9 cellular contexts compared by ENCODE assay signal in genomic region chr15:41285285-41285684, GRCh38. TPM values are rescaled to one million over a fixed set of nuclear protein-coding genes. Genes with fewer than 3 reads are reported as not detected.
DNase-seq lines count a peak whose midpoint lies in the region; ATAC-seq, FAIRE-seq and TF ChIP-seq lines count a peak whose summit lies in the region.
"Had no signal": no experiment of that assay in that cellular context is flagged by ENCODE, and none has a peak within 500 bp of the region (broad histone marks: within the 10 kb centered on the region; RNA-seq: fewer than 3 reads in every experiment).

No MANE protein-coding gene starts in this region.

- H2AFZ ChIP-seq in H9 (ENCODE audit: low read length) = no peak overlapping the region

- H3K27ac ChIP-seq in H9 (ENCODE audit: insufficient read length, low read depth, low read length) = no peak overlapping the region
- H3K27ac ChIP-seq in WERI-Rb-1 = no peak overlapping the region; the same call in 1 of the 2 replicates
- peak overlapping the region in 3 of 4 donors; percentile 93 to 96 (median 95) for H3K27ac ChIP-seq in gastroesophageal sphincter
- no peak overlapping the region for H3K27ac ChIP-seq in skeletal muscle tissue (ENCODE audit: low read depth, low read length)

- no peak overlapping the region for H3K18ac ChIP-seq in H9 (ENCODE audit: insufficient read length, low read depth, low read length)

- H3K9ac ChIP-seq in H9 (ENCODE audit: extremely low read depth, insufficient read length, low read length) (peak overlapping the region; percentile 98), skeletal muscle tissue (ENCODE audit: low read depth in 1 of 3, low read length in 3 of 3) (peak overlapping the region; percentile 87 to 97 (median 94))

- no peaks in the 10 kb centered on the region; a peak in 1 of 5 replicates for H3K9me3 Mint-ChIP-seq in H9

- H2BK120ac ChIP-seq in H9 (ENCODE audit: low read depth, low read length, poor library complexity, severe bottlenecking) = no peak overlapping the region

- H4K20me1 ChIP-seq in H9 (ENCODE audit: control insufficient read depth, insufficient read depth, insufficient read length) = no peaks in the 10 kb centered on the region

- peak overlapping the region; percentile 92 for H3K4me3 ChIP-seq in WERI-Rb-1 (ENCODE audit: low read depth, low read length)
- peak overlapping the region; percentile 57 to 88 for H3K4me3 ChIP-seq in gastroesophageal sphincter
- peak overlapping the region; percentile 84 to 96 (median 93) for H3K4me3 ChIP-seq in skeletal muscle tissue (ENCODE audit: low read length in 3 of 3)

- no CpG with 5 or more reads among the region's 7 CpGs for WGBS in H9 (ENCODE audit: extremely low coverage, insufficient read length, low lambda C conversion rate)
- WGBS in gastroesophageal sphincter (ENCODE audit: low coverage in 1 of 2), 2 donors = 17 to 32% methylated on average over 6 to 7 of the region's 7 CpGs

- H3K36me3 Mint-ChIP-seq in H9 (ENCODE audit: insufficient read depth in 1 of 3, low read depth in 3 of 3) = peaks cover 41 to 48% (median 43%) of the 10 kb centered on the region in 3 experiments

- no peak overlapping the region for H3K4ac ChIP-seq in H9 (ENCODE audit: low read depth, low read length)

- H3K23ac ChIP-seq in H9 (ENCODE audit: insufficient read length, low read depth, low read length) = no peak overlapping the region

- H2BK5ac ChIP-seq in H9 (ENCODE audit: insufficient read length, low read length) = no peak overlapping the region

- peaks cover 52% of the 10 kb centered on the region for H3K36me3 ChIP-seq in WERI-Rb-1
- peaks cover 0 to 47% of the 10 kb centered on the region in 2 donors for H3K36me3 ChIP-seq in gastroesophageal sphincter
- peaks cover 23 to 34% (median 29%) of the 10 kb centered on the region in 3 donors for H3K36me3 ChIP-seq in skeletal muscle tissue (ENCODE audit: control insufficient read depth in 3 of 3, insufficient read depth in 3 of 3, low read length in 3 of 3)

- peaks cover 8% of the 10 kb centered on the region; the same call in 1 of the 2 replicates for H3K79me2 ChIP-seq in H9 (ENCODE audit: insufficient read depth, low read length)

- H3K4me1 Mint-ChIP-seq in H9 = peaks cover 18 to 30% of the 10 kb centered on the region in 2 experiments

- H3T11ph ChIP-seq in H9 (ENCODE audit: low read length) = no peak overlapping the region

- no peak overlapping the region for H2BK15ac ChIP-seq in H9 (ENCODE audit: low read depth, low read length)

- H3K9me3 ChIP-seq in H9 (ENCODE audit: control insufficient read depth, low read depth, low read length) (no peaks in the 10 kb centered on the region), WERI-Rb-1 (ENCODE audit: severe bottlenecking) (no peaks in the 10 kb centered on the region), gastroesophageal sphincter (no peaks in the 10 kb centered on the region), skeletal muscle tissue (ENCODE audit: control insufficient read depth in 3 of 3, low read length in 3 of 3) (no peaks in the 10 kb centered on the region)

- H2AK5ac ChIP-seq in H9 (ENCODE audit: insufficient read length, low read length) = no peak overlapping the region

- H3K4me3 Mint-ChIP-seq in H9 = peak overlapping the region; percentile 97 to 98

- H3K27me3 Mint-ChIP-seq in H9 (ENCODE audit: low read depth) = no peaks in the 10 kb centered on the region

- H2BK12ac ChIP-seq in H9 (ENCODE audit: insufficient read length, low read depth, low read length) = no peak overlapping the region

- H3K27me3 ChIP-seq in H9 (ENCODE audit: insufficient read depth, low read length) (no peaks in the 10 kb centered on the region), WERI-Rb-1 (ENCODE audit: insufficient read depth, low read depth, severe bottlenecking) (no peaks in the 10 kb centered on the region), gastroesophageal sphincter (no peaks in the 10 kb centered on the region), skeletal muscle tissue (ENCODE audit: control insufficient read depth in 3 of 3, insufficient read depth in 3 of 3, low read length in 3 of 3) (no peaks in the 10 kb centered on the region)

- DNase-seq in H9 (peak; percentile 48), WERI-Rb-1 (no peak), NCI-H2029 (lab: John Stamatoyannopoulos, UW) (no peak), D721Med (ENCODE audit: insufficient read length, low spot score) (no peak)
- no peak for DNase-seq in activated CD8-positive, alpha-beta memory T cell treated with anti-CD3 and anti-CD28 coated beads, Interleukin-2, amount 50 U/mL, for 4 hours
- DNase-seq: activated CD4-positive, alpha-beta T cell treated with anti-CD3 and anti-CD28 coated beads, Interleukin-2, amount 50 U/mL, for 1 hour had no signal

- H3K4me1 ChIP-seq in H9 (ENCODE audit: insufficient read depth, low read length) (peaks cover 2% of the 10 kb centered on the region; the same call in 1 of the 2 replicates), gastroesophageal sphincter (peaks cover 2 to 54% (median 9%) of the 10 kb centered on the region in 3 donors), skeletal muscle tissue (ENCODE audit: control insufficient read depth in 3 of 3, insufficient read depth in 3 of 3, low read length in 3 of 3) (peaks cover 8 to 28% (median 14%) of the 10 kb centered on the region in 3 donors)

- no peak overlapping the region for H4K91ac ChIP-seq in H9 (ENCODE audit: insufficient read length, low read depth, low read length)

- H3K56ac ChIP-seq in H9 (ENCODE audit: insufficient read length, low read depth, low read length) = no peak overlapping the region

- no peak overlapping the region for H4K8ac ChIP-seq in H9 (replicated peaks; ENCODE audit: insufficient read length, low read depth, low read length)

- H3K4me2 ChIP-seq in H9 (ENCODE audit: insufficient read depth, insufficient read length, low read length) = peak overlapping the region; percentile 88

- no peak for TF ChIP-seq EP300 in gastroesophageal sphincter (IDR thresholded peaks at IDR 0.05)

- H3K23me2 ChIP-seq in H9 (ENCODE audit: insufficient read length, low read depth, low read length, poor library complexity, severe bottlenecking) = peaks cover 8% of the 10 kb centered on the region

- H3K14ac ChIP-seq in H9 (ENCODE audit: insufficient read depth, low read length) = no peak overlapping the region

- FAIRE-seq in D721Med (lab: Jason Lieb, UNC) = no peak

- peaks cover 7% of the 10 kb centered on the region for H3K79me1 ChIP-seq in H9 (ENCODE audit: insufficient read depth, low read depth, low read length, poor library complexity, severe bottlenecking)

- no peak for TF ChIP-seq POLR2A in gastroesophageal sphincter (IDR thresholded peaks at IDR 0.05)

- TF ChIP-seq CTCF in H9 (conservative IDR thresholded peaks at IDR 0.05) (no peak), WERI-Rb-1 (IDR thresholded peaks at IDR 0.05; ENCODE audit: low read depth, low read length) (no peak), gastroesophageal sphincter (IDR thresholded peaks at IDR 0.05) (no peak), D721Med (IDR thresholded peaks at IDR 0.05; ENCODE audit: insufficient read depth, missing control alignments) (no peak)

- peak overlapping the region; percentile 98 to 100 (median 99); a peak in 6 of 7 replicates for H3K27ac Mint-ChIP-seq in H9

- no peak overlapping the region for H2BK20ac ChIP-seq in H9 (ENCODE audit: low read depth, low read length, poor library complexity, severe bottlenecking)

- ATAC-seq in gastroesophageal sphincter = no peak
- no peak for ATAC-seq in GM18858 (IDR thresholded peaks at IDR 0.05; ENCODE audit: unreplicated experiment)

- no peak overlapping the region for H4K5ac ChIP-seq in H9 (ENCODE audit: insufficient read length, low read depth, low read length)

RNA-seq across cellular contexts. Expression of gene OIP5, which starts 47.1 kb away (rescaled TPM):
- total RNA-seq in H9 (2021) = 30.9 and 33.3 TPM in 2 replicates
- under 1 TPM in 2 of 4 donors, not detected in 2; 0.40 to 0.49 TPM for total RNA-seq in gastroesophageal sphincter
- total RNA-seq in skeletal muscle tissue = 3.7 TPM

RNA-seq across cellular contexts. Expression of gene NUSAP1, which starts 47.4 kb away (rescaled TPM):
- total RNA-seq in H9 (2021) = 157 and 158 TPM in 2 replicates
- total RNA-seq in gastroesophageal sphincter = 1 to 10 TPM in 3 of 4 donors, under 1 TPM in 1; 0.47 to 4.6 (median 3.4) TPM
- 25.1 TPM for total RNA-seq in skeletal muscle tissue

RNA-seq across cellular contexts. Expression of gene CHP1, which starts 54.2 kb away (rescaled TPM):
- total RNA-seq in H9 (2021) (87.0 and 97.7 TPM in 2 replicates), gastroesophageal sphincter (100 to 1,000 TPM; 102 to 127 (median 112) TPM), skeletal muscle tissue (44.9 TPM)

RNA-seq across cellular contexts. Expression of gene EXD1, which starts 54.7 kb away (rescaled TPM):
- not detected in 2 replicates for total RNA-seq in H9 (2021)
- total RNA-seq in gastroesophageal sphincter = not detected
- total RNA-seq in skeletal muscle tissue = not detected

Comparison
In these comparisons a context has a peak if more than half of its experiments do, and no peak if none do; other contexts are left out.
1. H3K27ac ChIP-seq: peak in gastroesophageal sphincter (3 of 4); none in H9 (single experiment), WERI-Rb-1 (single experiment) and skeletal muscle tissue (single experiment).
2. Peak in every context shown above with its lines, with median percentiles within 50 percentile points of each other: H3K4me3 ChIP-seq.